ENCODE assay signal across 12 cellular contexts in genomic region chr10:4243169-4243568, GRCh38.
DNase-seq lines count a peak whose midpoint lies in the region; ATAC-seq and TF ChIP-seq lines count a peak whose summit lies in the region.
"Had no signal": no experiment of that assay in that cellular context is flagged by ENCODE, and none has a peak within 500 bp of the region (broad histone marks: within the 10 kb centered on the region; RNA-seq: fewer than 3 reads in every experiment).

No MANE protein-coding gene starts in this region.

- H3K4me1 ChIP-seq in ACC112 (ENCODE audit: control insufficient read depth, insufficient read depth, low read length, unreplicated experiment): peaks cover 70% of the 10 kb centered on the region
- H3K4me1 ChIP-seq in RWPE2 (ENCODE audit: insufficient read depth, poor library complexity, severe bottlenecking): peaks cover 45% of the 10 kb centered on the region
- H3K4me1 ChIP-seq in psoas muscle: peaks cover 33% of the 10 kb centered on the region
- H3K4me1 ChIP-seq: BE2C had no signal

- H3K79me2 ChIP-seq in ACC112 (ENCODE audit: control insufficient read depth, insufficient read depth, low read length, unreplicated experiment): no peaks in the 10 kb centered on the region

- peak overlapping the region; percentile 99 for H3K27ac ChIP-seq in ACC112 (ENCODE audit: low read depth, low read length)
- H3K27ac ChIP-seq in RWPE2 (ENCODE audit: poor library complexity, severe bottlenecking): peak overlapping the region; percentile 94
- H3K27ac ChIP-seq in psoas muscle: peak overlapping the region; percentile 73
- H3K27ac ChIP-seq in WERI-Rb-1: no peak overlapping the region

- peak overlapping the region; percentile 69 for H3K4me3 ChIP-seq in ACC112 (ENCODE audit: low read depth, low read length)
- H3K4me3 ChIP-seq in RWPE2 (ENCODE audit: severe bottlenecking): no peak overlapping the region
- H3K4me3 ChIP-seq in fibroblast of mammary gland (ENCODE audit: control insufficient read depth, low read depth, low read length): peak overlapping the region; percentile 58
- peak overlapping the region; percentile 48 for H3K4me3 ChIP-seq in psoas muscle
- H3K4me3 ChIP-seq in WERI-Rb-1 (ENCODE audit: low read depth, low read length): no peak overlapping the region

- H3K9me3 ChIP-seq in RWPE2 (ENCODE audit: severe bottlenecking) (no peaks in the 10 kb centered on the region), psoas muscle (no peaks in the 10 kb centered on the region), WERI-Rb-1 (ENCODE audit: severe bottlenecking) (no peaks in the 10 kb centered on the region)
- H3K9me3 ChIP-seq: BE2C had no signal

- intact Hi-C loops in psoas muscle (cut with DNase I): loop anchor here in 1 of 2 donors (5.0 to 10.0 kb wide), 3 partner anchors 402 to 524 kb away; no protein-coding TSS in a partner anchor

- ATAC-seq in RWPE2 (ENCODE audit: low read depth) (peak; percentile 6; the same call in 1 of the 3 replicates), psoas muscle (no peak)

- no peaks in the 10 kb centered on the region for H3K27me3 ChIP-seq in ACC112 (ENCODE audit: insufficient read depth, low read length)
- no peaks in the 10 kb centered on the region for H3K27me3 ChIP-seq in RWPE2 (ENCODE audit: insufficient read depth, poor library complexity, severe bottlenecking)
- no peaks in the 10 kb centered on the region for H3K27me3 ChIP-seq in psoas muscle (ENCODE audit: insufficient read depth in 3 of 3, low read length in 2 of 3)
- H3K27me3 ChIP-seq in WERI-Rb-1 (ENCODE audit: insufficient read depth, low read depth, severe bottlenecking): no peaks in the 10 kb centered on the region
- H3K27me3 ChIP-seq: BE2C had no signal

- TF ChIP-seq CTCF in RWPE2 (IDR thresholded peaks at IDR 0.05; ENCODE audit: poor library complexity, severe bottlenecking) (no peak), fibroblast of mammary gland (conservative IDR thresholded peaks at IDR 0.05; ENCODE audit: control insufficient read depth, insufficient read depth, low read depth, low read length) (no peak), psoas muscle (IDR thresholded peaks at IDR 0.05) (no peak), WERI-Rb-1 (IDR thresholded peaks at IDR 0.05; ENCODE audit: low read depth, low read length) (no peak)

- 79 to 84% (median 81%) methylated on average over 6 of the region's 6 CpGs for WGBS in psoas muscle, 3 donors

- no peak for DNase-seq in RWPE2 (ENCODE audit: low spot score)
- no peak for DNase-seq in fibroblast of mammary gland (ENCODE audit: low read depth)
- DNase-seq in psoas muscle: no peak
- DNase-seq in NCI-H510A treated with DMSO at 0.1 percent for 48 hours (lab: John Stamatoyannopoulos, UW): no peak
- DNase-seq in AG20443 (ENCODE audit: low spot score): no peak
- no peak for DNase-seq in WERI-Rb-1
- no peak for DNase-seq in H4 (ENCODE audit: low spot score)
- DNase-seq: activated CD4-positive, CD25-positive, alpha-beta regulatory T cell; BE2C; hippocampal formation; stimulated activated naive CD8-positive, alpha-beta T cell treated with anti-CD3 and anti-CD28 coated beads, Interleukin-15, amount 100 ng/mL, for 72 hours had no signal

- H2AFZ ChIP-seq in ACC112 (ENCODE audit: low read length, unreplicated experiment): no peak overlapping the region

- H3K36me3 ChIP-seq in ACC112 (ENCODE audit: insufficient read depth, low read length) (no peaks in the 10 kb centered on the region), RWPE2 (ENCODE audit: low read depth) (no peaks in the 10 kb centered on the region), psoas muscle (ENCODE audit: insufficient read depth in 1 of 2, low read depth in 1 of 2) (no peaks in the 10 kb centered on the region), WERI-Rb-1 (no peaks in the 10 kb centered on the region)
- H3K36me3 ChIP-seq: BE2C had no signal

Comparison
In these comparisons a context has a peak if more than half of its experiments do, and no peak if none do; other contexts are left out.
1. H3K4me3 ChIP-seq: peak in ACC112 (single experiment), fibroblast of mammary gland (single experiment) and psoas muscle (single experiment); none in RWPE2 (single experiment) and WERI-Rb-1 (single experiment).